ENCODE assay signal across 35 cellular contexts in genomic region chr3:117298273-117298672, GRCh38.
"Had no signal": no experiment of that assay in that cellular context is flagged by ENCODE, and none has a peak within 500 bp of the region (broad histone marks: within the 10 kb centered on the region; RNA-seq: fewer than 3 reads in every experiment).

No MANE protein-coding gene starts in this region.

- H3K27me3 ChIP-seq: MG63 had no signal

- H3K9me3 ChIP-seq: MG63 had no signal

- H3K4me3 ChIP-seq: MG63 had no signal

- H3K36me3 ChIP-seq: MG63 had no signal

- DNase-seq: Karpas-422, Kasumi-1, MG63, MM.1S, MV-4-11, NCI-H1048, NCI-H1092, NCI-H1092 treated with DMSO at 0.1 percent for 48 hours, NCI-H1105, NCI-H1105 treated with DMSO at 0.1 percent for 48 hours, NCI-H1417, NCI-H1417 treated with DMSO at 0.1 percent for 48 hours, NCI-H1436, NCI-H1436 treated with DMSO at 0.1 percent for 48 hours, NCI-H146, NCI-H1694, NCI-H1694 treated with DMSO at 0.1 percent for 48 hours, NCI-H187, NCI-H187 treated with DMSO at 0.1 percent for 48 hours, NCI-H1930, NCI-H2029, NCI-H2029 treated with DMSO at 0.1 percent for 48 hours, NCI-H2081, NCI-H2081 treated with DMSO at 0.1 percent for 48 hours, NCI-H2107, NCI-H2171, NCI-H2171 treated with DMSO at 0.1 percent for 48 hours, NCI-H2227 treated with DMSO at 0.1 percent for 48 hours, NCI-H226, NCI-H345, NCI-H446, NCI-H446 treated with DMSO at 0.1 percent for 48 hours, NCI-H510A, NCI-H510A treated with DMSO at 0.1 percent for 48 hours, NCI-H524 had no signal
